In the genomic region with DNA sequence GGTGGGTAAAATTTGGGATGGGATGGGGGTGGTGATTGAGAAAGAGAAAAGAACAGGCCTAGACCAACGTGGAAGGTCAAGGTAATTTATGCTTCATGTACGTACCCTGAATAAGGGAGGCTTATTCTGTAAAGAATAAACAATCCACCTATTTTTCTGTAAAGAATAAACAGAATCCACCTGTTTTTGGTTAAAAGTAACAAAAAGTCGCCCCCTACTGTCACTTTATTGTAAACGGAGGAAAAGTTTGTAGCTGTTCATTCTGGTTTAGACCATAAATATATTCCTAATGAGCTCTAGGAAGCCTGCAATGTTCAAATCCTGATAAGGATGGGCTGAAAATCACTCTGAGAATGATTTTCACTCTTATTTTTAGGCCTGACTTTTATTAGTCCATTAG, we compare ENCODE assay signal across 10 cellular contexts. TPM values are rescaled to one million over a fixed set of nuclear protein-coding genes. Genes with fewer than 3 reads are reported as not detected.
DNase-seq lines count a peak whose midpoint lies in the region; ATAC-seq and TF ChIP-seq lines count a peak whose summit lies in the region.
"Had no signal": no experiment of that assay in that cellular context is flagged by ENCODE, and none has a peak within 500 bp of the region (broad histone marks: within the 10 kb centered on the region; RNA-seq: fewer than 3 reads in every experiment).

No MANE protein-coding gene starts in this region.

- no peaks in the 10 kb centered on the region for H3K4me1 Mint-ChIP-seq in glutamatergic neuron (ENCODE audit: low read depth, unreplicated experiment)

- in situ Hi-C loops in SK-MEL-5 (cut with HindIII; ENCODE audit: low pct_unique_long_range_greater_than_20kb, low sequenced_read_pairs) = no loop called here

- H3K27me3 Mint-ChIP-seq in glutamatergic neuron (ENCODE audit: unreplicated experiment) = no peaks in the 10 kb centered on the region

- ATAC-seq in GM19463 (IDR thresholded peaks at IDR 0.05; ENCODE audit: unreplicated experiment) (no peak), left colon (no peak)

- peak; percentile 53; the same call in 2 of the 3 replicates for TF ChIP-seq CTCF in GM12872 (IDR thresholded peaks at IDR 0.05; ENCODE audit: insufficient read depth, low read depth, low read length)
- TF ChIP-seq CTCF in glutamatergic neuron (IDR thresholded peaks at IDR 0.05; ENCODE audit: partially characterized antibody, unreplicated experiment) = peak; percentile 55

- no peaks in the 10 kb centered on the region for H3K9me3 Mint-ChIP-seq in glutamatergic neuron (ENCODE audit: unreplicated experiment)

- no peak overlapping the region for H3K4me3 Mint-ChIP-seq in glutamatergic neuron (ENCODE audit: unreplicated experiment)

- DNase-seq in A172 (ENCODE audit: low spot score) = peak; percentile 30
- DNase-seq in SK-MEL-5 (ENCODE audit: low read depth, low spot score) = peak; percentile 59
- DNase-seq in glutamatergic neuron = no peak
- no peak for DNase-seq in NCI-H1930 (lab: John Stamatoyannopoulos, UW)
- no peak for DNase-seq in T-helper 1 cell
- DNase-seq in left colon = no peak
- DNase-seq: activated effector memory CD4-positive, alpha-beta T cell treated with anti-CD3 and anti-CD28 coated beads, Interleukin-2, amount 50 U/mL, for 16 hours; NCI-H1092 had no signal

- H3K36me3 Mint-ChIP-seq in glutamatergic neuron (ENCODE audit: unreplicated experiment) = no peaks in the 10 kb centered on the region

- intact Hi-C loops in left colon (cut with DNase I, micrococcal nuclease) = loop anchor here in 1 of 2 donors (5.0 kb wide), 2 partner anchors 89 to 154 kb away; a partner anchor contains a TSS

- no peak overlapping the region for H3K27ac Mint-ChIP-seq in glutamatergic neuron (ENCODE audit: unreplicated experiment)

RNA-seq across cellular contexts. Expression of a gene that starts 23.5 kb away (rescaled TPM):
- total RNA-seq in A172 (2014; rRNA removed; shearing (Covaris generic)) = 19.0 and 21.7 TPM in 2 replicates
- 13.4 and 15.0 TPM in 2 replicates for total RNA-seq in SK-MEL-5 (2014; rRNA removed; shearing (Covaris generic))
- polyA plus RNA-seq in SK-MEL-5 (2015; cell fraction: cytosol; rRNA removed) = 10.3 and 12.5 TPM in 2 replicates
- 5.5 and 17.1 TPM in 2 replicates for polyA plus RNA-seq in SK-MEL-5 (2015; cell fraction: nucleus; rRNA removed)
- total RNA-seq in glutamatergic neuron (ENCODE audit: unreplicated experiment) = not detected
- 100 to 1,000 TPM; 303 to 408 TPM for total RNA-seq in left colon

RNA-seq across cellular contexts. Expression of a gene that starts 24.1 kb away (rescaled TPM):
- total RNA-seq in A172 (2014; rRNA removed; shearing (Covaris generic)) = 105 and 121 TPM in 2 replicates
- total RNA-seq in SK-MEL-5 (2014; rRNA removed; shearing (Covaris generic)) = 64.4 and 68.8 TPM in 2 replicates
- polyA plus RNA-seq in SK-MEL-5 (2015; cell fraction: cytosol; rRNA removed) = 38.6 and 64.3 TPM in 2 replicates
- polyA plus RNA-seq in SK-MEL-5 (2015; cell fraction: nucleus; rRNA removed) = 17.9 and 25.9 TPM in 2 replicates
- total RNA-seq in glutamatergic neuron (ENCODE audit: unreplicated experiment) = 38.7 TPM
- 10 to 100 TPM; 24.0 to 25.9 TPM for total RNA-seq in left colon

Comparison
In these comparisons a context has a peak if more than half of its experiments do, and no peak if none do; other contexts are left out.
1. DNase-seq: peak in A172 (single experiment) and SK-MEL-5 (single experiment); none in glutamatergic neuron (single experiment), NCI-H1930 (0 of 2), T-helper 1 cell (0 of 5) and left colon (0 of 2).
2. RNA of a gene that starts 23.5 kb away (total RNA-seq): 303 to 408 TPM in left colon; 19.0 to 21.7 TPM in A172, 13.4 to 15.0 TPM in SK-MEL-5 and not detected in glutamatergic neuron (single experiment); every median in the first group is over 10 times any median in the second.